Comparison of ENCODE assay signal across 12 cellular contexts in the genomic region with DNA sequence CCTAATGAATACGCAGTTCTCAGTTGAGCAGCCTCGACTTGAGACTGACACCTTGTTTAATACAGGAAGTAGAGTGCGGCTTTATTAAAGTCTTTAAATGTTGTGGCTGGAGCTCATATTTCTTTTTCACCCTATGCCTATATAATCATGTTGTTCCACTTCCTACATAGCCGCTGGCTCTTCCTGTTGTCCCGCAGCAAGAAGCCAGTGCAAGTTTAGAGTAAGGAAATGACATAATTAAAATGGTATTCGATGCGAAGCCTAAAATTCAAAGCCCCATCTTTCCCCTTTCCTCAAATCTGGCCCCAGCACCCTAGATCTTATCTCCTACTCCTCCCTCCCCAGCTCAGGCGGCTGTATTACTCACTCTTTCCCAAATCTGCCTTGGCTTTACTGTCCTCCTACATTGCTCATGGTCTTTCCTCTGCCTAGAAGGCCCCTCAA. TPM values are rescaled to one million over a fixed set of nuclear protein-coding genes. Genes with fewer than 3 reads are reported as not detected.
DNase-seq lines count a peak whose midpoint lies in the region; ATAC-seq and TF ChIP-seq lines count a peak whose summit lies in the region.
"Had no signal": no experiment of that assay in that cellular context is flagged by ENCODE, and none has a peak within 500 bp of the region (broad histone marks: within the 10 kb centered on the region; RNA-seq: fewer than 3 reads in every experiment).

No MANE protein-coding gene starts in this region.

- no peaks in the 10 kb centered on the region for H3K9me3 Mint-ChIP-seq in H9
- no peaks in the 10 kb centered on the region for H3K9me3 Mint-ChIP-seq in naive thymus-derived CD8-positive, alpha-beta T cell

- H3K14ac ChIP-seq in H9 (ENCODE audit: insufficient read depth, low read length) = no peak overlapping the region

- H3K4me2 ChIP-seq in Loucy (ENCODE audit: low read depth, low read length, poor library complexity, severe bottlenecking) (peak overlapping the region; percentile 51), H9 (ENCODE audit: insufficient read depth, insufficient read length, low read length) (no peak overlapping the region)

- H3K4me1 ChIP-seq in ACC112 (ENCODE audit: control insufficient read depth, insufficient read depth, low read length, unreplicated experiment) (peaks cover 47% of the 10 kb centered on the region), Loucy (ENCODE audit: insufficient read depth, low read length, poor library complexity, severe bottlenecking) (peaks cover 19% of the 10 kb centered on the region), lower lobe of right lung (peaks cover 7% of the 10 kb centered on the region), H9 (ENCODE audit: insufficient read depth, low read length) (no peaks in the 10 kb centered on the region)

- peaks cover 13 to 14% of the 10 kb centered on the region in 2 experiments for H3K4me1 Mint-ChIP-seq in H9
- H3K4me1 Mint-ChIP-seq in naive thymus-derived CD8-positive, alpha-beta T cell = peaks cover 6 to 10% (median 8%) of the 10 kb centered on the region in 4 donors

- no peak overlapping the region for H2BK5ac ChIP-seq in H9 (ENCODE audit: insufficient read length, low read length)

- intact Hi-C loops in lower lobe of right lung (cut with DNase I) = no loop called here

- H3K27me3 ChIP-seq in ACC112 (ENCODE audit: insufficient read depth, low read length) = no peaks in the 10 kb centered on the region
- H3K27me3 ChIP-seq in Loucy (ENCODE audit: insufficient read depth, low read length, poor library complexity, severe bottlenecking) = peaks cover 60% of the 10 kb centered on the region
- no peaks in the 10 kb centered on the region for H3K27me3 ChIP-seq in lower lobe of right lung (ENCODE audit: low read depth)
- H3K27me3 ChIP-seq in H9 (ENCODE audit: insufficient read depth, low read length) = no peaks in the 10 kb centered on the region
- H3K27me3 ChIP-seq: pancreas had no signal

- no peak overlapping the region for H3K4me3 Mint-ChIP-seq in H9
- H3K4me3 Mint-ChIP-seq in naive thymus-derived CD8-positive, alpha-beta T cell = peak overlapping the region in 1 of 10 donors; percentile 39

- H3K36me3 Mint-ChIP-seq in H9 (ENCODE audit: insufficient read depth in 1 of 3, low read depth in 3 of 3) = no peaks in the 10 kb centered on the region
- no peaks in the 10 kb centered on the region for H3K36me3 Mint-ChIP-seq in naive thymus-derived CD8-positive, alpha-beta T cell

- peaks cover 3% of the 10 kb centered on the region; the same call in 1 of the 2 replicates for H3F3A ChIP-seq in Loucy (ENCODE audit: low read depth)

- no peak overlapping the region for H4K91ac ChIP-seq in H9 (ENCODE audit: insufficient read length, low read depth, low read length)

- H3K9me3 ChIP-seq in Loucy (ENCODE audit: insufficient read depth, low read depth, low read length) = no peaks in the 10 kb centered on the region
- no peaks in the 10 kb centered on the region for H3K9me3 ChIP-seq in lower lobe of right lung
- no peaks in the 10 kb centered on the region for H3K9me3 ChIP-seq in H9 (ENCODE audit: control insufficient read depth, low read depth, low read length)
- H3K9me3 ChIP-seq: pancreas had no signal

- H4K20me1 ChIP-seq in Loucy (ENCODE audit: insufficient read depth, low read length, poor library complexity, severe bottlenecking) = no peaks in the 10 kb centered on the region
- H4K20me1 ChIP-seq in H9 (ENCODE audit: control insufficient read depth, insufficient read depth, insufficient read length) = no peaks in the 10 kb centered on the region

- H2BK20ac ChIP-seq in H9 (ENCODE audit: low read depth, low read length, poor library complexity, severe bottlenecking) = no peak overlapping the region

- no peak overlapping the region for H3T11ph ChIP-seq in H9 (ENCODE audit: low read length)

- no peak overlapping the region for H2BK120ac ChIP-seq in H9 (ENCODE audit: low read depth, low read length, poor library complexity, severe bottlenecking)

- no peak overlapping the region for H4K5ac ChIP-seq in H9 (ENCODE audit: insufficient read length, low read depth, low read length)

- H2AFZ ChIP-seq in ACC112 (ENCODE audit: low read length, unreplicated experiment) (peak overlapping the region; percentile 41), Loucy (ENCODE audit: low read length) (no peak overlapping the region), H9 (ENCODE audit: low read length) (no peak overlapping the region)

- H3K23me2 ChIP-seq in H9 (ENCODE audit: insufficient read length, low read depth, low read length, poor library complexity, severe bottlenecking) = no peaks in the 10 kb centered on the region

- H3K4ac ChIP-seq in H9 (ENCODE audit: low read depth, low read length) = no peak overlapping the region

- H3K9me2 ChIP-seq in Loucy (replicated peaks; ENCODE audit: low read depth, low read length) = no peaks in the 10 kb centered on the region

- H3K9ac ChIP-seq in Loucy (ENCODE audit: low read depth, low read length, poor library complexity, severe bottlenecking) = no peak overlapping the region
- no peak overlapping the region for H3K9ac ChIP-seq in H9 (ENCODE audit: extremely low read depth, insufficient read length, low read length)

- no peak overlapping the region for H4K8ac ChIP-seq in H9 (replicated peaks; ENCODE audit: insufficient read length, low read depth, low read length)

- H3K36me3 ChIP-seq in ACC112 (ENCODE audit: insufficient read depth, low read length) (no peaks in the 10 kb centered on the region), Loucy (ENCODE audit: insufficient read depth, low read length) (no peaks in the 10 kb centered on the region), lower lobe of right lung (no peaks in the 10 kb centered on the region)
- H3K36me3 ChIP-seq: pancreas had no signal

- no peak overlapping the region for H3K27ac Mint-ChIP-seq in H9
- H3K27ac Mint-ChIP-seq in naive thymus-derived CD8-positive, alpha-beta T cell = no peak overlapping the region

- H2BK15ac ChIP-seq in H9 (ENCODE audit: low read depth, low read length) = no peak overlapping the region

- no peak overlapping the region for H3K18ac ChIP-seq in H9 (ENCODE audit: insufficient read length, low read depth, low read length)

- H3K79me2 ChIP-seq in ACC112 (ENCODE audit: control insufficient read depth, insufficient read depth, low read length, unreplicated experiment) (no peaks in the 10 kb centered on the region), Loucy (ENCODE audit: insufficient read depth, low read length) (no peaks in the 10 kb centered on the region), H9 (ENCODE audit: insufficient read depth, low read length) (no peaks in the 10 kb centered on the region)

- POLR2A ChIA-PET in naive thymus-derived CD8-positive, alpha-beta T cell (lab: Charles Lee) = no interaction called here

- H3K4me3 ChIP-seq in ACC112 (ENCODE audit: low read depth, low read length) (no peak overlapping the region; the same call in 1 of the 2 replicates), Loucy (ENCODE audit: low read length, poor library complexity, severe bottlenecking) (peak overlapping the region; percentile 19), lower lobe of right lung (no peak overlapping the region)
- H3K4me3 ChIP-seq: pancreas had no signal

- H3K27ac ChIP-seq in ACC112 (ENCODE audit: low read depth, low read length) (peak overlapping the region; percentile 93), lower lobe of right lung (peak overlapping the region; percentile 39), H9 (ENCODE audit: insufficient read length, low read depth, low read length) (no peak overlapping the region)
- H3K27ac ChIP-seq: C4-2B, pancreas had no signal

- ATAC-seq in lower lobe of right lung = no peak
- no peak for ATAC-seq in HG02870 (IDR thresholded peaks at IDR 0.05; ENCODE audit: unreplicated experiment)
- ATAC-seq in naive thymus-derived CD8-positive, alpha-beta T cell = no peak

- peaks cover 9% of the 10 kb centered on the region for H3K27me3 Mint-ChIP-seq in H9 (ENCODE audit: low read depth)
- peaks cover 0 to 2% (median 0%) of the 10 kb centered on the region in 5 donors for H3K27me3 Mint-ChIP-seq in naive thymus-derived CD8-positive, alpha-beta T cell

- H3K23ac ChIP-seq in H9 (ENCODE audit: insufficient read length, low read depth, low read length) = no peak overlapping the region

- H3K79me1 ChIP-seq in H9 (ENCODE audit: insufficient read depth, low read depth, low read length, poor library complexity, severe bottlenecking) = no peaks in the 10 kb centered on the region

- WGBS in H9 (ENCODE audit: extremely low coverage, insufficient read length, low lambda C conversion rate) = no CpG with 5 or more reads among the region's 8 CpGs

- H2AK5ac ChIP-seq in H9 (ENCODE audit: insufficient read length, low read length) = no peak overlapping the region

- H2BK12ac ChIP-seq in H9 (ENCODE audit: insufficient read length, low read depth, low read length) = no peak overlapping the region

- TF ChIP-seq CTCF in Loucy (conservative IDR thresholded peaks at IDR 0.05; ENCODE audit: low read length) = no peak
- TF ChIP-seq CTCF in lower lobe of right lung (IDR thresholded peaks at IDR 0.05) = no peak
- TF ChIP-seq CTCF in H9 (conservative IDR thresholded peaks at IDR 0.05) = no peak

- no peak overlapping the region for H3K56ac ChIP-seq in H9 (ENCODE audit: insufficient read length, low read depth, low read length)

- DNase-seq in dedifferentiated amniotic fluid mesenchymal stem cell (ENCODE audit: extremely low spot score) = peak; percentile 88
- DNase-seq in lower lobe of right lung = no peak
- DNase-seq in COLO668 (lab: John Stamatoyannopoulos, UW; ENCODE audit: unreplicated experiment) = no peak
- no peak for DNase-seq in H9
- no peak for DNase-seq in naive thymus-derived CD8-positive, alpha-beta T cell
- DNase-seq: NCI-H69; pancreas; stimulated activated CD8-positive, alpha-beta memory T cell treated with anti-CD3 and anti-CD28 coated beads, Interleukin-4, amount 100 ng/mL, for 48 hours had no signal

RNA-seq across cellular contexts. Expression of gene PHLDB2, which starts 7.5 kb away (rescaled TPM):
- total RNA-seq in lower lobe of right lung (33.6 TPM), H9 (2021) (13.2 and 14.1 TPM in 2 replicates)
- total RNA-seq in naive thymus-derived CD8-positive, alpha-beta T cell = 1 to 10 TPM; 2.1 to 3.0 TPM
- 1 to 10 TPM in 1 of 3 donors, under 1 TPM in 2; 0.46 to 4.6 (median 0.53) TPM for polyA plus RNA-seq in naive thymus-derived CD8-positive, alpha-beta T cell
